In genomic region chr13:111045170-111045569, GRCh38 we compare ENCODE assay signal across 30 cellular contexts.
"Had no signal": no experiment of that assay in that cellular context is flagged by ENCODE, and none has a peak within 500 bp of the region (broad histone marks: within the 10 kb centered on the region; RNA-seq: fewer than 3 reads in every experiment).

No MANE protein-coding gene starts in this region.

- H3K9me3 ChIP-seq: body of pancreas, colonic mucosa had no signal

- H3K36me3 ChIP-seq: cardiac muscle cell, colonic mucosa had no signal

- H3K27ac ChIP-seq: body of pancreas, cardiac muscle cell, colonic mucosa, dorsolateral prefrontal cortex had no signal

- H3K4me1 Mint-ChIP-seq: endodermal cell had no signal

- H3K9me3 Mint-ChIP-seq: activated CD4-positive, alpha-beta T cell treated with anti-CD3 and anti-CD28 coated beads, Interleukin-2, amount 10 ng/mL, durations not matched to agents 7 days and 5 days; activated CD8-positive, alpha-beta T cell treated with anti-CD3 and anti-CD28 coated beads for 36 hours; activated T-cell treated with anti-CD3 and anti-CD28 coated beads, Interleukin-2, amount 50 U/mL, for 4 hours; activated T-helper 17 cell treated with anti-CD3 and anti-CD28 coated beads, Interleukin-2, amount 50 U/mL, for 72 hours; dendritic cell treated with granulocyte-macrophage colony-stimulating factor and Interleukin-4, amounts not matched to agents 40 ng/mL and 50 ng/mL, for 4 days; T-helper 2 cell treated with Interferon-gamma antibody and Interleukin-4, amounts not matched to agents 5 μg/mL and 100 μg/mL, for 36 hours had no signal

- H3K36me3 Mint-ChIP-seq: activated naive CD8-positive, alpha-beta T cell had no signal

- ATAC-seq: activated CD4-positive, alpha-beta T cell treated with anti-CD3 and anti-CD28 coated beads for 36 hours; activated CD8-positive, alpha-beta T cell treated with anti-CD3 and anti-CD28 coated beads for 36 hours; activated T-cell treated with anti-CD3 and anti-CD28 coated beads, Interleukin-2, amount 50 U/mL, for 4 hours; activated T-helper 17 cell treated with anti-CD3 and anti-CD28 coated beads, Interleukin-2, amount 50 U/mL, for 72 hours; body of pancreas; esophagus mucosa; T-helper 17 cell had no signal

- H3K4me1 ChIP-seq: colonic mucosa had no signal

- DNase-seq: activated CD4-positive, alpha-beta T cell treated with anti-CD3 and anti-CD28 coated beads for 36 hours; activated CD4-positive, alpha-beta T cell treated with anti-CD3 and anti-CD28 coated beads, Interleukin-2, amount 10 ng/mL, durations not matched to agents 7 days and 5 days; activated CD4-positive, alpha-beta T cell treated with anti-CD3 and anti-CD28 coated beads, Interleukin-2, amount 50 U/mL, for 4 hours; activated CD4-positive, CD25-positive, alpha-beta regulatory T cell; activated CD4-positive, CD25-positive, alpha-beta regulatory T cell treated with anti-CD3 and anti-CD28 coated beads, Interleukin-2, amount 50 U/mL, for 72 hours; activated CD8-positive, alpha-beta memory T cell treated with anti-CD3 and anti-CD28 coated beads for 24 hours; activated CD8-positive, alpha-beta T cell treated with anti-CD3 and anti-CD28 coated beads for 36 hours; activated effector memory CD4-positive, alpha-beta T cell treated with Interleukin-2 at 50 U/mL for 16 hours; activated gamma-delta T cell treated with Interleukin-2 at 50 U/mL for 16 hours; activated naive CD4-positive, alpha-beta T cell treated with anti-CD3 and anti-CD28 coated beads, Interleukin-2, amount 50 U/mL, for 16 hours; activated naive CD4-positive, alpha-beta T cell treated with Interleukin-2 at 50 U/mL for 16 hours; activated T-cell treated with anti-CD3 and anti-CD28 coated beads, Interleukin-2, amount 50 U/mL, for 4 hours; amniotic stem cell; anterior cingulate cortex; body of pancreas; central memory CD4-positive, alpha-beta T cell; cerebellar nuclear complex; colonic mucosa; dorsolateral prefrontal cortex; effector memory CD4-positive, alpha-beta T cell; endodermal cell; foreskin fibroblast; T-helper 17 cell; T1000 had no signal

- H3K27ac Mint-ChIP-seq: activated CD4-positive, alpha-beta T cell treated with anti-CD3 and anti-CD28 coated beads for 36 hours; activated CD4-positive, alpha-beta T cell treated with anti-CD3 and anti-CD28 coated beads, Interleukin-2, amount 10 ng/mL, durations not matched to agents 7 days and 5 days; activated CD8-positive, alpha-beta T cell treated with anti-CD3 and anti-CD28 coated beads for 36 hours; activated naive CD8-positive, alpha-beta T cell; activated T-helper 17 cell treated with anti-CD3 and anti-CD28 coated beads, Interleukin-2, amount 50 U/mL, for 72 hours; dendritic cell treated with granulocyte-macrophage colony-stimulating factor and Interleukin-4, amounts not matched to agents 40 ng/mL and 50 ng/mL, for 4 days; endodermal cell; T-helper 17 cell; T-helper 2 cell treated with Interferon-gamma antibody and Interleukin-4, amounts not matched to agents 5 μg/mL and 100 μg/mL, for 36 hours had no signal

- H3K4me3 Mint-ChIP-seq: activated CD4-positive, alpha-beta T cell treated with anti-CD3 and anti-CD28 coated beads for 36 hours; activated CD4-positive, alpha-beta T cell treated with anti-CD3 and anti-CD28 coated beads, Interleukin-2, amount 10 ng/mL, durations not matched to agents 7 days and 5 days; activated CD8-positive, alpha-beta T cell treated with anti-CD3 and anti-CD28 coated beads for 36 hours; activated naive CD8-positive, alpha-beta T cell; activated T-cell treated with anti-CD3 and anti-CD28 coated beads, Interleukin-2, amount 50 U/mL, for 4 hours; activated T-helper 17 cell treated with anti-CD3 and anti-CD28 coated beads, Interleukin-2, amount 50 U/mL, for 72 hours; dendritic cell treated with granulocyte-macrophage colony-stimulating factor and Interleukin-4, amounts not matched to agents 40 ng/mL and 50 ng/mL, for 4 days; endodermal cell; T-helper 17 cell; T-helper 2 cell treated with Interferon-gamma antibody and Interleukin-4, amounts not matched to agents 5 μg/mL and 100 μg/mL, for 36 hours had no signal

- H3K27me3 ChIP-seq: body of pancreas, cardiac muscle cell, colonic mucosa, dorsolateral prefrontal cortex had no signal

- H3K4me3 ChIP-seq: body of pancreas, cardiac muscle cell, colonic mucosa, dorsolateral prefrontal cortex had no signal
